Comparison of ENCODE assay signal across 13 cellular contexts in the genomic region with DNA sequence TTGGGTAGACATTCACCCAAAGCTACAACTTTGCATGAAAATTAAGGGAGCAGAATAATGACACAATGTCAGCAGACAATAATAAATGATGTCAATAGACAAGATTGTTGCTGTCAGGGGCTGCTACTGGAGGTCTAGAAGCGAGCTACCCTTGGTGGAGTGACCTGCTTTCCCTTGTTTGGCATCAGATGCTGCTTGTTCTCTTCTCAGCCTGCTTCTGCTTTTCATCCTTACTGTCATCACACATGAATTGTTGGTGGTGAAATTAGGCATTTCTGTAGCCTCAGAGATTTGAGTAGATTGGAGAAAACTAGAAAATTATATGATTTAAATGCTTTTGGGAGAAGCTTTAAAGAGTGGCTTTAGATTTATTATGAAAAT.
"Had no signal": no experiment of that assay in that cellular context is flagged by ENCODE, and none has a peak within 500 bp of the region (broad histone marks: within the 10 kb centered on the region; RNA-seq: fewer than 3 reads in every experiment).

No MANE protein-coding gene starts in this region.

- H3K36me3 ChIP-seq: neural progenitor cell had no signal

- H3K36me3 Mint-ChIP-seq: activated naive CD8-positive, alpha-beta T cell treated with anti-CD3 and anti-CD28 coated beads, Interleukin-2, amount 10 ng/mL, durations not matched to agents 7 days and 5 days; neural progenitor cell had no signal

- H3K4me3 ChIP-seq: neural progenitor cell, tibial nerve had no signal

- H3K27ac Mint-ChIP-seq: activated CD4-positive, alpha-beta T cell treated with anti-CD3 and anti-CD28 coated beads, Interleukin-2, amount 10 ng/mL, durations not matched to agents 24 days and 14 days; activated naive CD8-positive, alpha-beta T cell treated with anti-CD3 and anti-CD28 coated beads, Interleukin-2, amount 10 ng/mL, durations not matched to agents 7 days and 5 days; naive B cell; neural progenitor cell; stimulated activated naive B cell treated with anti-CD40 and anti-IgM and Interleukin-4, amounts not matched to agents 10 μg/mL and 1 μg/mL and 100 μg/mL, for 72 hours had no signal

- DNase-seq: activated CD4-positive, alpha-beta T cell treated with anti-CD3 and anti-CD28 coated beads, Interleukin-2, amount 10 ng/mL, durations not matched to agents 24 days and 14 days; activated CD4-positive, CD25-positive, alpha-beta regulatory T cell; activated naive CD8-positive, alpha-beta T cell treated with anti-CD3 and anti-CD28 coated beads, Interleukin-2, amount 10 ng/mL, durations not matched to agents 7 days and 5 days; anterior cingulate cortex; cerebellar nuclear complex; effector memory CD4-positive, alpha-beta T cell; hypothalamus; naive B cell; stimulated activated CD4-positive, alpha-beta T cell treated with anti-CD3 and anti-CD28 coated beads, Interleukin-4, amount 100 ng/mL, for 1 hour; stimulated activated naive B cell treated with anti-CD40 and anti-IgM and Interleukin-4, amounts not matched to agents 10 μg/mL and 1 μg/mL and 100 μg/mL, for 72 hours; substantia nigra had no signal

- H3K27me3 Mint-ChIP-seq: activated CD4-positive, alpha-beta T cell treated with anti-CD3 and anti-CD28 coated beads, Interleukin-2, amount 10 ng/mL, durations not matched to agents 24 days and 14 days; activated naive CD8-positive, alpha-beta T cell treated with anti-CD3 and anti-CD28 coated beads, Interleukin-2, amount 10 ng/mL, durations not matched to agents 7 days and 5 days; naive B cell; stimulated activated naive B cell treated with anti-CD40 and anti-IgM and Interleukin-4, amounts not matched to agents 10 μg/mL and 1 μg/mL and 100 μg/mL, for 72 hours had no signal

- H3K4me1 ChIP-seq: neural progenitor cell had no signal

- H3K4me1 Mint-ChIP-seq: activated CD4-positive, alpha-beta T cell treated with anti-CD3 and anti-CD28 coated beads, Interleukin-2, amount 10 ng/mL, durations not matched to agents 24 days and 14 days; neural progenitor cell had no signal

- H3K9me3 Mint-ChIP-seq: activated CD4-positive, alpha-beta T cell treated with anti-CD3 and anti-CD28 coated beads, Interleukin-2, amount 10 ng/mL, durations not matched to agents 24 days and 14 days; naive B cell; neural progenitor cell; stimulated activated naive B cell treated with anti-CD40 and anti-IgM and Interleukin-4, amounts not matched to agents 10 μg/mL and 1 μg/mL and 100 μg/mL, for 72 hours had no signal

- ATAC-seq: stimulated activated naive B cell treated with anti-CD40 and anti-IgM and Interleukin-4, amounts not matched to agents 10 μg/mL and 1 μg/mL and 100 μg/mL, for 72 hours had no signal

- H3K4me3 Mint-ChIP-seq: activated CD4-positive, alpha-beta T cell treated with anti-CD3 and anti-CD28 coated beads, Interleukin-2, amount 10 ng/mL, durations not matched to agents 24 days and 14 days; activated naive CD8-positive, alpha-beta T cell treated with anti-CD3 and anti-CD28 coated beads, Interleukin-2, amount 10 ng/mL, durations not matched to agents 7 days and 5 days; neural progenitor cell; stimulated activated naive B cell treated with anti-CD40 and anti-IgM and Interleukin-4, amounts not matched to agents 10 μg/mL and 1 μg/mL and 100 μg/mL, for 72 hours had no signal

- H3K9me3 ChIP-seq: tibial nerve had no signal

- H3K27ac ChIP-seq: neural progenitor cell, tibial nerve had no signal

- H3K27me3 ChIP-seq: neural progenitor cell, tibial nerve had no signal
